In genomic region chr21:32338209-32338921, GRCh38 we compare ENCODE assay signal across 25 cellular contexts. TPM values are rescaled to one million over a fixed set of nuclear protein-coding genes. Genes with fewer than 3 reads are reported as not detected.
"Had no signal": no experiment of that assay in that cellular context is flagged by ENCODE, and none has a peak within 500 bp of the region (broad histone marks: within the 10 kb centered on the region; RNA-seq: fewer than 3 reads in every experiment).

No MANE protein-coding gene starts in this region.

- H3K27ac Mint-ChIP-seq: activated CD8-positive, alpha-beta T cell treated with anti-CD3 and anti-CD28 coated beads, Interleukin-2, amount 10 ng/mL, durations not matched to agents 7 days and 5 days; activated naive CD4-positive, alpha-beta T cell treated with anti-CD3 and anti-CD28 coated beads, Interleukin-2, amount 10 ng/mL, durations not matched to agents 7 days and 5 days; neural progenitor cell; stimulated activated naive CD8-positive, alpha-beta T cell treated with anti-CD3 and anti-CD28 coated beads, Interleukin-15, Interleukin-2, amounts not matched to agents 100 ng/mL and 50 ng/mL, for 24 hours had no signal

- DNase-seq: activated CD4-positive, alpha-beta T cell treated with anti-CD3 and anti-CD28 coated beads for 1 hour; activated CD4-positive, alpha-beta T cell treated with anti-CD3 and anti-CD28 coated beads, Interleukin-2, amount 50 U/mL, for 1 hour; activated CD8-positive, alpha-beta T cell treated with anti-CD3 and anti-CD28 coated beads, Interleukin-2, amount 10 ng/mL, durations not matched to agents 7 days and 5 days; activated naive CD4-positive, alpha-beta T cell treated with anti-CD3 and anti-CD28 coated beads, Interleukin-2, amount 10 ng/mL, durations not matched to agents 7 days and 5 days; activated T-cell treated with anti-CD3 and anti-CD28 coated beads, Interleukin-2, amount 50 U/mL, for 4 hours; dermis blood vessel endothelial cell; effector memory CD8-positive, alpha-beta T cell; gastrocnemius medialis; hypothalamus; left cardiac atrium; mesendoderm; mucosa of descending colon; naive B cell; retina; spleen; stimulated activated CD4-positive, alpha-beta T cell treated with anti-CD3 and anti-CD28 coated beads, Interleukin-4, amount 100 ng/mL, for 24 hours; substantia nigra; tibial artery; WERI-Rb-1 had no signal

- H3K9me3 ChIP-seq: esophagus muscularis mucosa, gastrocnemius medialis, mucosa of descending colon, tibial artery had no signal

- H3K4me3 Mint-ChIP-seq: activated CD8-positive, alpha-beta T cell treated with anti-CD3 and anti-CD28 coated beads, Interleukin-2, amount 10 ng/mL, durations not matched to agents 7 days and 5 days; activated naive CD4-positive, alpha-beta T cell treated with anti-CD3 and anti-CD28 coated beads, Interleukin-2, amount 10 ng/mL, durations not matched to agents 7 days and 5 days; activated T-cell treated with anti-CD3 and anti-CD28 coated beads, Interleukin-2, amount 50 U/mL, for 4 hours; effector memory CD8-positive, alpha-beta T cell; neural progenitor cell; stimulated activated naive CD8-positive, alpha-beta T cell treated with anti-CD3 and anti-CD28 coated beads, Interleukin-15, Interleukin-2, amounts not matched to agents 100 ng/mL and 50 ng/mL, for 24 hours had no signal

- H3K4me1 ChIP-seq: esophagus muscularis mucosa, spleen, tibial artery had no signal

- H3K9ac ChIP-seq: neural progenitor cell had no signal

- H3K27me3 Mint-ChIP-seq: activated naive CD4-positive, alpha-beta T cell treated with anti-CD3 and anti-CD28 coated beads, Interleukin-2, amount 10 ng/mL, durations not matched to agents 7 days and 5 days; effector memory CD8-positive, alpha-beta T cell; naive B cell; stimulated activated naive CD8-positive, alpha-beta T cell treated with anti-CD3 and anti-CD28 coated beads, Interleukin-15, Interleukin-2, amounts not matched to agents 100 ng/mL and 50 ng/mL, for 24 hours had no signal

- H3K9me3 Mint-ChIP-seq: activated naive CD4-positive, alpha-beta T cell treated with anti-CD3 and anti-CD28 coated beads, Interleukin-2, amount 10 ng/mL, durations not matched to agents 7 days and 5 days; activated T-cell treated with anti-CD3 and anti-CD28 coated beads, Interleukin-2, amount 50 U/mL, for 4 hours; effector memory CD8-positive, alpha-beta T cell; naive B cell; stimulated activated naive CD8-positive, alpha-beta T cell treated with anti-CD3 and anti-CD28 coated beads, Interleukin-15, Interleukin-2, amounts not matched to agents 100 ng/mL and 50 ng/mL, for 24 hours had no signal

- ATAC-seq: activated CD8-positive, alpha-beta T cell treated with anti-CD3 and anti-CD28 coated beads, Interleukin-2, amount 10 ng/mL, durations not matched to agents 7 days and 5 days; activated T-cell treated with anti-CD3 and anti-CD28 coated beads, Interleukin-2, amount 50 U/mL, for 4 hours; effector memory CD8-positive, alpha-beta T cell; gastrocnemius medialis; left cardiac atrium; mucosa of descending colon; SK-N-SH treated with all-trans-retinoic acid at 6 μM for 48 hours had no signal

- H3K4me2 ChIP-seq: neural progenitor cell had no signal

- H3K27me3 ChIP-seq: cardiac muscle cell, esophagus muscularis mucosa, gastrocnemius medialis, neural progenitor cell, spleen, tibial artery had no signal

- H2AFZ ChIP-seq: neural progenitor cell had no signal

- H3K27ac ChIP-seq: cardiac muscle cell, esophagus muscularis mucosa, gastrocnemius medialis, neural progenitor cell, spleen, tibial artery, WERI-Rb-1 had no signal

- H3K4me1 Mint-ChIP-seq: activated naive CD4-positive, alpha-beta T cell treated with anti-CD3 and anti-CD28 coated beads, Interleukin-2, amount 10 ng/mL, durations not matched to agents 7 days and 5 days had no signal

RNA-seq across cellular contexts. Expression of gene MRAP, which starts 39.7 kb away (rescaled TPM):
- total RNA-seq: activated CD8-positive, alpha-beta T cell treated with anti-CD3 and anti-CD28 coated beads, Interleukin-2, amount 10 ng/mL, durations not matched to agents 7 days and 5 days; activated T-cell treated with anti-CD3 and anti-CD28 coated beads, Interleukin-2, amount 50 U/mL, for 4 hours; cardiac muscle cell; dermis blood vessel endothelial cell; esophagus muscularis mucosa; gastrocnemius medialis; mucosa of descending colon; spleen; T-helper 2 cell treated with Interferon-gamma antibody and Interleukin-4, amounts not matched to agents 100 ng/mL and 5 ng/mL, for 36 hours had no signal
